Comparison of ENCODE assay signal across 14 cellular contexts in genomic region chr5:146647656-146648199, GRCh38.
DNase-seq lines count a peak whose midpoint lies in the region; ATAC-seq and TF ChIP-seq lines count a peak whose summit lies in the region.
"Had no signal": no experiment of that assay in that cellular context is flagged by ENCODE, and none has a peak within 500 bp of the region (broad histone marks: within the 10 kb centered on the region; RNA-seq: fewer than 3 reads in every experiment).

No MANE protein-coding gene starts in this region.

- H3K4me2 ChIP-seq in GM23248 (ENCODE audit: unreplicated experiment) (no peak overlapping the region), parathyroid adenoma (ENCODE audit: low read length) (no peak overlapping the region)

- no peaks in the 10 kb centered on the region for H3K27me3 ChIP-seq in GM23248 (replicated peaks; ENCODE audit: insufficient read depth)
- no peaks in the 10 kb centered on the region for H3K27me3 ChIP-seq in parathyroid adenoma (ENCODE audit: control insufficient read depth, insufficient read depth, low read length)

- 9 to 15% methylated on average over 3 of the region's 3 CpGs for WGBS in GM23248 (ENCODE audit: low coverage in 1 of 2, low lambda C conversion rate in 2 of 2, missing lambda C conversion rate in 2 of 2), 2 experiments

- ATAC-seq in HG02885 (IDR thresholded peaks at IDR 0.05; ENCODE audit: poor library complexity, unreplicated experiment) = no peak
- no peak for ATAC-seq in GM21619 (IDR thresholded peaks at IDR 0.05; ENCODE audit: unreplicated experiment)
- ATAC-seq: left cardiac atrium had no signal

- no peak overlapping the region for H3K27ac ChIP-seq in GM23248
- peak overlapping the region; percentile 53 for H3K27ac ChIP-seq in parathyroid adenoma

- no peaks in the 10 kb centered on the region for H3K79me2 ChIP-seq in GM23248 (ENCODE audit: insufficient read depth)
- H3K79me2 ChIP-seq in parathyroid adenoma = no peaks in the 10 kb centered on the region

- H3K9me3 ChIP-seq in GM23248 (ENCODE audit: low read depth) (no peaks in the 10 kb centered on the region), parathyroid adenoma (ENCODE audit: control insufficient read depth, low read length) (no peaks in the 10 kb centered on the region)

- H3K27ac Mint-ChIP-seq in brain = peak overlapping the region; percentile 57 to 95 (median 86)
- H3K27ac Mint-ChIP-seq: CD8-positive, alpha-beta memory T cell; nephron had no signal

- H3K4me3 ChIP-seq in GM23248 (no peak overlapping the region), parathyroid adenoma (ENCODE audit: low read depth, low read length) (no peak overlapping the region)

- no peak overlapping the region for H3K9ac ChIP-seq in GM23248
- no peak overlapping the region for H3K9ac ChIP-seq in parathyroid adenoma

- H4K20me1 ChIP-seq in GM23248 (ENCODE audit: insufficient read depth) = no peaks in the 10 kb centered on the region

- no peaks in the 10 kb centered on the region for H3K27me3 Mint-ChIP-seq in brain
- H3K27me3 Mint-ChIP-seq: CD8-positive, alpha-beta memory T cell had no signal

- DNase-seq in GM23248 (peak; percentile 18), NCI-H2196 treated with DMSO at 0.1 percent for 48 hours (lab: John Stamatoyannopoulos, UW; ENCODE audit: unreplicated experiment) (peak; percentile 76), Kasumi-1 (lab: John Stamatoyannopoulos, UW) (no peak)
- DNase-seq in stimulated activated CD4-positive, alpha-beta T cell treated with anti-CD3 and anti-CD28 coated beads, Interleukin-12 subunit alpha, Interleukin-12 subunit beta, amount 100 ng/mL, for 4 hours = no peak
- DNase-seq: activated T-cell treated with anti-CD3 and anti-CD28 coated beads, Interleukin-2, amount 50 U/mL, for 1 hour; amniotic stem cell; CD8-positive, alpha-beta memory T cell; left cardiac atrium; MM.1S had no signal

- peaks cover 10% of the 10 kb centered on the region for H3K36me3 Mint-ChIP-seq in brain

- H3K36me3 ChIP-seq in GM23248 (ENCODE audit: low read depth) (no peaks in the 10 kb centered on the region), parathyroid adenoma (ENCODE audit: control insufficient read depth, insufficient read depth, low read length) (no peaks in the 10 kb centered on the region)

- peaks cover 12% of the 10 kb centered on the region for H3K4me1 Mint-ChIP-seq in brain
- H3K4me1 Mint-ChIP-seq: CD8-positive, alpha-beta memory T cell; nephron had no signal

- H3K4me1 ChIP-seq in GM23248 (ENCODE audit: insufficient read depth) (no peaks in the 10 kb centered on the region), parathyroid adenoma (peaks cover 12% of the 10 kb centered on the region)

- no peaks in the 10 kb centered on the region for H3K9me2 ChIP-seq in GM23248 (ENCODE audit: insufficient read depth)

- H2AFZ ChIP-seq in GM23248 = no peak overlapping the region
- H2AFZ ChIP-seq in parathyroid adenoma = peak overlapping the region; percentile 21

- TF ChIP-seq CTCF in brain (conservative IDR thresholded peaks at IDR 0.05) = no peak
- no peak for TF ChIP-seq CTCF in parathyroid adenoma (IDR thresholded peaks at IDR 0.05)

- H3F3A ChIP-seq in GM23248 (ENCODE audit: insufficient read depth) = no peaks in the 10 kb centered on the region

- no peaks in the 10 kb centered on the region for H3K9me3 Mint-ChIP-seq in brain
- H3K9me3 Mint-ChIP-seq: CD8-positive, alpha-beta memory T cell; nephron had no signal

- peak overlapping the region in 2 of 5 experiments; percentile 46 to 56 for H3K4me3 Mint-ChIP-seq in brain
- H3K4me3 Mint-ChIP-seq: CD8-positive, alpha-beta memory T cell; nephron had no signal

- in situ Hi-C loops in GM23248 (cut with MboI) = no loop called here

Comparison
In these comparisons a context has a peak if more than half of its experiments do, and no peak if none do; other contexts are left out.
1. DNase-seq: peak in GM23248 (single experiment) and NCI-H2196 treated with DMSO at 0.1 percent for 48 hours (single experiment); none in stimulated activated CD4-positive, alpha-beta T cell treated with anti-CD3 and anti-CD28 coated beads, Interleukin-12 subunit alpha, Interleukin-12 subunit beta, amount 100 ng/mL, for 4 hours (single experiment) and Kasumi-1 (0 of 2).